In the genomic region with DNA sequence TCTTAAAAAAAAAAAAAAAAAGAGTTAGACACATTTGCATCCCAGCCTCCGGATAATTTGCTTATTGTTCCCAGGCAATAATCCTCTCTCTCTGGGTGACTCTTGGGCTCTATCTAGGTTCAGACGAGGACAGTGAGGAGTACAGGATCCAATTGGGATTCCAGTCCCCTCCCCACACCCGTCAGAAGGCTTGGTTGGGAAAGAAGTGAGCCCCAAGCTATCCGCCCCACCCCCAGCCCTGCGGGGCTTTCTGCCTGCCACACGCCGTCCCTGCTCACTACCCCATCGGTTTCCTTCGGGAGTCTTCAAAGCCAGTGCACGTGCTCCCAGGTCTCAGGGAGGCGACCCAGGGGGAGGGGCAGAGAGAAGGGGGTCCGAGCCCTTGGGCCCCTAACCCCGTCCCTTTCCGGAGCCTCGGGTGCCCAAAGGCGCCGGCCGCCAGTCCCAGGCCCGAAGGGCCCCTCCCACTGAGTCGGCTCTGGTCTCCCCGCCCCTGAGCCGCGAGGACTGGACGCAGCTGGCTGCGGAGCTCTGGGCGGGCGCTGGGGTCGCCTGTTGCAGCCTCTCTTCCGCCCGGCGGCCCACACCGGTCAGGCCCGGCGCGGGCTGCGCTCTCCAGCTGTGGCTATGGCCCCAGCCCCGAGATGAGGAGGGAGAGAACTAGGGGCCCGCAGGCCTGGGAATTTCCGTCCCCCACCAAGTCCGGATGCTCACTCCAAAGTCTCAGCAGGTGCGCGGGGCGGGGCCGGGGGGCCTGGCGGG, we compare ENCODE assay signal across 1 cellular context.
TF ChIP-seq lines count a peak whose summit lies in the region.

No MANE protein-coding gene starts in this region.

TF ChIP-seq in HepG2, 621 proteins besides CTCF, POLR2A, EP300 and RAD21 (continued from another document and continues in another):
- TF ChIP-seq, protein P1, sequence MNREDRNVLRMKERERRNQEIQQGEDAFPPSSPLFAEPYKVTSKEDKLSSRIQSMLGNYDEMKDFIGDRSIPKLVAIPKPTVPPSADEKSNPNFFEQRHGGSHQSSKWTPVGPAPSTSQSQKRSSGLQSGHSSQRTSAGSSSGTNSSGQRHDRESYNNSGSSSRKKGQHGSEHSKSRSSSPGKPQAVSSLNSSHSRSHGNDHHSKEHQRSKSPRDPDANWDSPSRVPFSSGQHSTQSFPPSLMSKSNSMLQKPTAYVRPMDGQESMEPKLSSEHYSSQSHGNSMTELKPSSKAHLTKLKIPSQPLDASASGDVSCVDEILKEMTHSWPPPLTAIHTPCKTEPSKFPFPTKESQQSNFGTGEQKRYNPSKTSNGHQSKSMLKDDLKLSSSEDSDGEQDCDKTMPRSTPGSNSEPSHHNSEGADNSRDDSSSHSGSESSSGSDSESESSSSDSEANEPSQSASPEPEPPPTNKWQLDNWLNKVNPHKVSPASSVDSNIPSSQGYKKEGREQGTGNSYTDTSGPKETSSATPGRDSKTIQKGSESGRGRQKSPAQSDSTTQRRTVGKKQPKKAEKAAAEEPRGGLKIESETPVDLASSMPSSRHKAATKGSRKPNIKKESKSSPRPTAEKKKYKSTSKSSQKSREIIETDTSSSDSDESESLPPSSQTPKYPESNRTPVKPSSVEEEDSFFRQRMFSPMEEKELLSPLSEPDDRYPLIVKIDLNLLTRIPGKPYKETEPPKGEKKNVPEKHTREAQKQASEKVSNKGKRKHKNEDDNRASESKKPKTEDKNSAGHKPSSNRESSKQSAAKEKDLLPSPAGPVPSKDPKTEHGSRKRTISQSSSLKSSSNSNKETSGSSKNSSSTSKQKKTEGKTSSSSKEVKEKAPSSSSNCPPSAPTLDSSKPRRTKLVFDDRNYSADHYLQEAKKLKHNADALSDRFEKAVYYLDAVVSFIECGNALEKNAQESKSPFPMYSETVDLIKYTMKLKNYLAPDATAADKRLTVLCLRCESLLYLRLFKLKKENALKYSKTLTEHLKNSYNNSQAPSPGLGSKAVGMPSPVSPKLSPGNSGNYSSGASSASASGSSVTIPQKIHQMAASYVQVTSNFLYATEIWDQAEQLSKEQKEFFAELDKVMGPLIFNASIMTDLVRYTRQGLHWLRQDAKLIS (CRISPR knock-in tag; IDR thresholded peaks at IDR 0.05) = no peak
- TF ChIP-seq ZBTB3 (CRISPR knock-in tag; IDR thresholded peaks at IDR 0.05; ENCODE audit: borderline replicate concordance, low read depth) = no peak
- no peak; the same call in 1 of the 2 replicates for TF ChIP-seq ZBTB20 (CRISPR knock-in tag; IDR thresholded peaks at IDR 0.05; ENCODE audit: borderline replicate concordance, low read depth)
- peak; percentile 66; the same call in 1 of the 2 replicates for TF ChIP-seq FOXO1 (CRISPR knock-in tag; IDR thresholded peaks at IDR 0.05)
- peak; percentile 53 for TF ChIP-seq ZNF883 (CRISPR knock-in tag; IDR thresholded peaks at IDR 0.05; ENCODE audit: not compliant biosample characterization)
- peak; percentile 81; the same call in 1 of the 2 replicates for TF ChIP-seq TEAD2 (CRISPR knock-in tag; IDR thresholded peaks at IDR 0.05)
- TF ChIP-seq ZNF609 (CRISPR knock-in tag; IDR thresholded peaks at IDR 0.05; ENCODE audit: borderline replicate concordance) = no peak
- TF ChIP-seq ZIK1 (CRISPR knock-in tag; IDR thresholded peaks at IDR 0.05; ENCODE audit: borderline replicate concordance, low read depth) = no peak
- no peak; the same call in 1 of the 2 replicates for TF ChIP-seq ZSCAN5A (CRISPR knock-in tag; IDR thresholded peaks at IDR 0.05; ENCODE audit: borderline replicate concordance)
- TF ChIP-seq GPBP1L1 (CRISPR knock-in tag; IDR thresholded peaks at IDR 0.05) = no peak
- no peak for TF ChIP-seq SOX13 (IDR thresholded peaks at IDR 0.05)
- no peak for TF ChIP-seq SOX13 (CRISPR knock-in tag; conservative IDR thresholded peaks at IDR 0.05 in 1 of 2, IDR thresholded peaks at IDR 0.05 in 1 of 2)
- no peak for TF ChIP-seq HOXA7 (CRISPR knock-in tag; IDR thresholded peaks at IDR 0.05)
- TF ChIP-seq, protein P2, sequence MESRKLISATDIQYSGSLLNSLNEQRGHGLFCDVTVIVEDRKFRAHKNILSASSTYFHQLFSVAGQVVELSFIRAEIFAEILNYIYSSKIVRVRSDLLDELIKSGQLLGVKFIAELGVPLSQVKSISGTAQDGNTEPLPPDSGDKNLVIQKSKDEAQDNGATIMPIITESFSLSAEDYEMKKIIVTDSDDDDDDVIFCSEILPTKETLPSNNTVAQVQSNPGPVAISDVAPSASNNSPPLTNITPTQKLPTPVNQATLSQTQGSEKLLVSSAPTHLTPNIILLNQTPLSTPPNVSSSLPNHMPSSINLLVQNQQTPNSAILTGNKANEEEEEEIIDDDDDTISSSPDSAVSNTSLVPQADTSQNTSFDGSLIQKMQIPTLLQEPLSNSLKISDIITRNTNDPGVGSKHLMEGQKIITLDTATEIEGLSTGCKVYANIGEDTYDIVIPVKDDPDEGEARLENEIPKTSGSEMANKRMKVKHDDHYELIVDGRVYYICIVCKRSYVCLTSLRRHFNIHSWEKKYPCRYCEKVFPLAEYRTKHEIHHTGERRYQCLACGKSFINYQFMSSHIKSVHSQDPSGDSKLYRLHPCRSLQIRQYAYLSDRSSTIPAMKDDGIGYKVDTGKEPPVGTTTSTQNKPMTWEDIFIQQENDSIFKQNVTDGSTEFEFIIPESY (CRISPR knock-in tag; IDR thresholded peaks at IDR 0.05) = no peak
- peak; percentile 75 for TF ChIP-seq ZNF547 (CRISPR knock-in tag; IDR thresholded peaks at IDR 0.05)
- no peak for TF ChIP-seq TRIM24 (CRISPR knock-in tag; IDR thresholded peaks at IDR 0.05)
- TF ChIP-seq, protein P3, sequence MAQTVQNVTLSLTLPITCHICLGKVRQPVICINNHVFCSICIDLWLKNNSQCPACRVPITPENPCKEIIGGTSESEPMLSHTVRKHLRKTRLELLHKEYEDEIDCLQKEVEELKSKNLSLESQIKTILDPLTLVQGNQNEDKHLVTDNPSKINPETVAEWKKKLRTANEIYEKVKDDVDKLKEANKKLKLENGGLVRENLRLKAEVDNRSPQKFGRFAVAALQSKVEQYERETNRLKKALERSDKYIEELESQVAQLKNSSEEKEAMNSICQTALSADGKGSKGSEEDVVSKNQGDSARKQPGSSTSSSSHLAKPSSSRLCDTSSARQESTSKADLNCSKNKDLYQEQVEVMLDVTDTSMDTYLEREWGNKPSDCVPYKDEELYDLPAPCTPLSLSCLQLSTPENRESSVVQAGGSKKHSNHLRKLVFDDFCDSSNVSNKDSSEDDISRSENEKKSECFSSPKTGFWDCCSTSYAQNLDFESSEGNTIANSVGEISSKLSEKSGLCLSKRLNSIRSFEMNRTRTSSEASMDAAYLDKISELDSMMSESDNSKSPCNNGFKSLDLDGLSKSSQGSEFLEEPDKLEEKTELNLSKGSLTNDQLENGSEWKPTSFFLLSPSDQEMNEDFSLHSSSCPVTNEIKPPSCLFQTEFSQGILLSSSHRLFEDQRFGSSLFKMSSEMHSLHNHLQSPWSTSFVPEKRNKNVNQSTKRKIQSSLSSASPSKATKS (CRISPR knock-in tag; IDR thresholded peaks at IDR 0.05) = no peak
- TF ChIP-seq ZNF329 (CRISPR knock-in tag; IDR thresholded peaks at IDR 0.05; ENCODE audit: low read depth) = 0 out of 2 replicates have a peak, but pooled peaks have one; percentile 53
- TF ChIP-seq ZKSCAN5 (CRISPR knock-in tag; IDR thresholded peaks at IDR 0.05) = no peak
- TF ChIP-seq SMAD1 (CRISPR knock-in tag; IDR thresholded peaks at IDR 0.05; ENCODE audit: borderline replicate concordance, low read depth) = peak; percentile 59; the same call in 1 of the 2 replicates
- no peak for TF ChIP-seq ATF2 (CRISPR knock-in tag; IDR thresholded peaks at IDR 0.05)
- no peak for TF ChIP-seq ZNF850 (CRISPR knock-in tag; conservative IDR thresholded peaks at IDR 0.05)
- TF ChIP-seq ZMYM3 (CRISPR knock-in tag; IDR thresholded peaks at IDR 0.05) = 0 out of 2 replicates have a peak, but pooled peaks have one; percentile 18
- TF ChIP-seq KDM3A (CRISPR knock-in tag; IDR thresholded peaks at IDR 0.05; ENCODE audit: low read depth) = peak; percentile 95
- peak; percentile 77 for TF ChIP-seq IKZF4 (CRISPR knock-in tag; IDR thresholded peaks at IDR 0.05; ENCODE audit: borderline replicate concordance, low read depth, not compliant biosample characterization)
- TF ChIP-seq ZNF773 (CRISPR knock-in tag; IDR thresholded peaks at IDR 0.05; ENCODE audit: borderline replicate concordance) = peak; percentile 87
- TF ChIP-seq GABPB1 (CRISPR knock-in tag; IDR thresholded peaks at IDR 0.05) = peak; percentile 84; the same call in 1 of the 2 replicates
- no peak for TF ChIP-seq NR2F6 (IDR thresholded peaks at IDR 0.05)
- TF ChIP-seq NR2F6 (CRISPR knock-in tag; IDR thresholded peaks at IDR 0.05) = no peak
- no peak for TF ChIP-seq ZBTB46 (CRISPR knock-in tag; IDR thresholded peaks at IDR 0.05; ENCODE audit: borderline replicate concordance)
- 0 out of 2 replicates have a peak, but pooled peaks have one; percentile 46 for TF ChIP-seq PPARG (CRISPR knock-in tag; conservative IDR thresholded peaks at IDR 0.05)
- TF ChIP-seq RCOR2 (CRISPR knock-in tag; IDR thresholded peaks at IDR 0.05) = no peak
- TF ChIP-seq ARNT (IDR thresholded peaks at IDR 0.05) = no peak
- no peak for TF ChIP-seq ZNF292 (CRISPR knock-in tag; IDR thresholded peaks at IDR 0.05; ENCODE audit: borderline replicate concordance, low read depth)
- TF ChIP-seq XRCC5 (optimal IDR thresholded peaks at IDR 0.05; ENCODE audit: low read length) = peak; percentile 44
- TF ChIP-seq SMYD3 (CRISPR knock-in tag; IDR thresholded peaks at IDR 0.05) = no peak
- TF ChIP-seq REPIN1 (CRISPR knock-in tag; IDR thresholded peaks at IDR 0.05; ENCODE audit: borderline replicate concordance, low read depth) = peak; percentile 50; the same call in 1 of the 2 replicates
